ENCODE assay signal across 8 cellular contexts in genomic region chr5:50958852-50959457, GRCh38.
DNase-seq lines count a peak whose midpoint lies in the region; ATAC-seq and TF ChIP-seq lines count a peak whose summit lies in the region.

No MANE protein-coding gene starts in this region.

- H3K9ac ChIP-seq in KMS-11 = no peak overlapping the region
- no peak overlapping the region for H3K9ac ChIP-seq in SK-N-MC (ENCODE audit: insufficient read length)

- no peak for ATAC-seq in HG03139 (IDR thresholded peaks at IDR 0.05; ENCODE audit: unreplicated experiment)

- CTCF ChIA-PET in A673 (lab: Charles Lee) = interaction anchor here (0.5 to 0.6 kb wide), 2 partner anchors 707 to 848 kb away, joined by 3 read pairs; no protein-coding TSS in a partner anchor

- POLR2A ChIA-PET in A673 (lab: Charles Lee; ENCODE audit: low non-redundant PET) = no interaction called here

- H4K20me1 ChIP-seq in KMS-11 (ENCODE audit: insufficient read depth) = no peaks in the 10 kb centered on the region

- H3K27ac ChIP-seq in A673 (ENCODE audit: low read depth, low read length, poor library complexity, severe bottlenecking) (no peak overlapping the region), KMS-11 (no peak overlapping the region), SK-N-MC (no peak overlapping the region), suprapubic skin (no peak overlapping the region)

- H3K36me3 ChIP-seq in A673 (ENCODE audit: insufficient read depth, low read length, poor library complexity, severe bottlenecking) (no peaks in the 10 kb centered on the region), GM06990 (ENCODE audit: control insufficient read depth, insufficient read depth, low read length) (no peaks in the 10 kb centered on the region), KMS-11 (ENCODE audit: insufficient read depth) (no peaks in the 10 kb centered on the region), SK-N-MC (ENCODE audit: insufficient read depth, low read length) (no peaks in the 10 kb centered on the region), suprapubic skin (no peaks in the 10 kb centered on the region)

- TF ChIP-seq EP300 in suprapubic skin (IDR thresholded peaks at IDR 0.05) = no peak

- BruUV-seq in A673 (replicated peaks; lab: Mats Ljungman, UMichigan) = no TSS peak

- H3K4me1 ChIP-seq in A673 (ENCODE audit: insufficient read depth, low read length, poor library complexity, severe bottlenecking) (peaks cover 8% of the 10 kb centered on the region), KMS-11 (ENCODE audit: low read depth, poor library complexity, severe bottlenecking) (no peaks in the 10 kb centered on the region), suprapubic skin (peaks cover 13% of the 10 kb centered on the region)

- H3K4me3 ChIP-seq in A673 (ENCODE audit: low read depth, low read length, poor library complexity, severe bottlenecking) = no peak overlapping the region
- H3K4me3 ChIP-seq in GM06990 (replicated peaks; ENCODE audit: low read depth, low read length) = no peak overlapping the region
- no peak overlapping the region for H3K4me3 ChIP-seq in KMS-11 (IDR thresholded peaks at IDR 0.05; ENCODE audit: insufficient read depth, low read depth, low read length)
- H3K4me3 ChIP-seq in SK-N-MC = no peak overlapping the region
- no peak overlapping the region for H3K4me3 ChIP-seq in suprapubic skin

- TF ChIP-seq POLR2A in suprapubic skin (IDR thresholded peaks at IDR 0.05) = no peak

- intact Hi-C loops in A673 (cut with micrococcal nuclease; ENCODE audit: unreplicated experiment) = no loop called here

- no peaks in the 10 kb centered on the region for H3K9me3 ChIP-seq in A673 (ENCODE audit: low read depth, low read length, poor library complexity, severe bottlenecking)
- H3K9me3 ChIP-seq in SK-N-MC (ENCODE audit: low read depth, low read length) = no peaks in the 10 kb centered on the region
- H3K9me3 ChIP-seq in suprapubic skin = no peaks in the 10 kb centered on the region

- no peaks in the 10 kb centered on the region for H3K27me3 ChIP-seq in A673 (replicated peaks; ENCODE audit: insufficient read depth, low read depth, low read length, poor library complexity)
- no peaks in the 10 kb centered on the region; the same call in 1 of the 2 replicates for H3K27me3 ChIP-seq in GM06990 (replicated peaks; ENCODE audit: control insufficient read depth, insufficient read depth, low read length)
- H3K27me3 ChIP-seq in KMS-11 (ENCODE audit: insufficient read depth, low read depth) = no peaks in the 10 kb centered on the region
- peaks cover 39% of the 10 kb centered on the region for H3K27me3 ChIP-seq in suprapubic skin

- TF ChIP-seq CTCF in A673 (conservative IDR thresholded peaks at IDR 0.05; ENCODE audit: low read depth, low read length) (peak; percentile 74), GM06990 (IDR thresholded peaks at IDR 0.05; ENCODE audit: insufficient read depth, low read length, poor library complexity, severe bottlenecking) (peak; percentile 53), KMS-11 (conservative IDR thresholded peaks at IDR 0.05; ENCODE audit: low read depth, low read length) (peak; percentile 81), suprapubic skin (IDR thresholded peaks at IDR 0.05) (peak; percentile 13 to 34)

- WGBS in suprapubic skin = 25% methylated on average over 5 of the region's 5 CpGs

- H3K79me2 ChIP-seq in KMS-11 (ENCODE audit: insufficient read depth, low read depth) = no peaks in the 10 kb centered on the region

- peak; percentile 64 for DNase-seq in A673 (ENCODE audit: low spot score)
- DNase-seq in GM06990 (ENCODE audit: extremely low read depth, insufficient read length) = no peak
- DNase-seq in SK-N-MC (ENCODE audit: low read depth, low spot score) = peak; percentile 44
- peak; percentile 16 for DNase-seq in germinal center (ENCODE audit: low spot score)
- no peak for DNase-seq in suprapubic skin (ENCODE audit: low spot score in 2 of 2)
- DNase-seq in stimulated activated CD4-positive, alpha-beta T cell treated with anti-CD3 and anti-CD28 coated beads, Interleukin-2, amount 100 ng/mL, for 24 hours = no peak

- H3K4me2 ChIP-seq in KMS-11 = no peak overlapping the region

- no peak overlapping the region for H2AFZ ChIP-seq in KMS-11 (ENCODE audit: low read depth)

Comparison
In these comparisons a context has a peak if more than half of its experiments do, and no peak if none do; other contexts are left out.
1. DNase-seq: peak in A673 (single experiment), SK-N-MC (single experiment) and germinal center (single experiment); none in GM06990 (single experiment), suprapubic skin (0 of 2) and stimulated activated CD4-positive, alpha-beta T cell treated with anti-CD3 and anti-CD28 coated beads, Interleukin-2, amount 100 ng/mL, for 24 hours (0 of 2).
2. CTCF ChIP-seq: peak in every context shown above with its lines; median percentile 81 in KMS-11; 74 in A673; 53 in GM06990; 24 in suprapubic skin.